ENCODE assay signal across 8 cellular contexts in the genomic region with DNA sequence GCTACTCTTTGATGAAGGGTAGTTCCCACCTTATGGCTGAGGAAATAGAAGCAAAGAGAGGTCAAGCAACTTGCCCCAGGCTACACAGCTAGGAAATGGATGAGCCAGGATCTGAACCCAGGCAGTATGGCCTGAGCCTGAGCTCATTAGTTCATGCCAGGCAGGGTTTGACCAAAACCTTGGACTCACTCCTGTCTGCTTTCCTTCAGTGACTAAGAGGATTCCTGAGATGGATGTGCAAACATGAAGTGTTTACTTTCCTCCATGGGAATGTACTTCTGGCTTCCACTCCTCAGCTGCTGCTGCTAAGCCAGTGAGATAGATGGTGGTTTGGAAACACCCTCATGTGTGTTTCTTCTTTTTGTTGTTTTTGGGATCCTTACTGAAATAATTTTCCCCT. TPM values are rescaled to one million over a fixed set of nuclear protein-coding genes. Genes with fewer than 3 reads are reported as not detected.
DNase-seq lines count a peak whose midpoint lies in the region; ATAC-seq and TF ChIP-seq lines count a peak whose summit lies in the region.

No MANE protein-coding gene starts in this region.

- TF ChIP-seq CTCF in foreskin fibroblast (IDR thresholded peaks at IDR 0.05; ENCODE audit: low read depth, low read length) = no peak
- TF ChIP-seq CTCF in natural killer cell (IDR thresholded peaks at IDR 0.05) = no peak

- H3K4me1 Mint-ChIP-seq in natural killer cell = no peaks in the 10 kb centered on the region

- H3K27ac Mint-ChIP-seq in natural killer cell = no peak overlapping the region

- intact Hi-C loops in sciatic nerve (cut with DNase I) = no loop called here
- intact Hi-C loops in natural killer cell (cut with micrococcal nuclease) = no loop called here

- peaks cover 0 to 10% of the 10 kb centered on the region in 2 donors for H3K27me3 Mint-ChIP-seq in natural killer cell (ENCODE audit: low read depth in 2 of 2)

- peak; percentile 40 for DNase-seq in ELF-1 (ENCODE audit: low read depth, low spot score)
- peak; percentile 90 to 94 for DNase-seq in foreskin fibroblast
- DNase-seq in sciatic nerve (ENCODE audit: low spot score) = no peak
- DNase-seq in middle frontal gyrus (ENCODE audit: extremely low spot score, low spot score) = no peak
- no peak for DNase-seq in stimulated activated CD4-positive, alpha-beta T cell treated with anti-CD3 and anti-CD28 coated beads, Interleukin-4, amount 100 ng/mL, for 24 hours
- DNase-seq in central memory CD4-positive, alpha-beta T cell = no peak
- no peak for DNase-seq in natural killer cell

- no peaks in the 10 kb centered on the region for H3K9me3 Mint-ChIP-seq in natural killer cell

- ATAC-seq in SK-N-SH treated with all-trans-retinoic acid at 6 μM for 48 hours (peak; percentile 93), sciatic nerve (peak; percentile 90), natural killer cell (no peak)

- H3K4me3 ChIP-seq in foreskin fibroblast (ENCODE audit: low read depth in 1 of 2, low read length in 2 of 2) = no peak overlapping the region

- H3K36me3 Mint-ChIP-seq in natural killer cell = no peaks in the 10 kb centered on the region

- no peak overlapping the region for H3K4me3 Mint-ChIP-seq in natural killer cell

TF ChIP-seq in SK-N-SH treated with all-trans-retinoic acid at 6 μM for 48 hours, 23 proteins besides CTCF, POLR2A, EP300 and RAD21:
- TF ChIP-seq ISL1 (CRISPR knock-in tag; IDR thresholded peaks at IDR 0.05) = peak; percentile 28; the same call in 1 of the 2 replicates
- TF ChIP-seq, protein P1, sequence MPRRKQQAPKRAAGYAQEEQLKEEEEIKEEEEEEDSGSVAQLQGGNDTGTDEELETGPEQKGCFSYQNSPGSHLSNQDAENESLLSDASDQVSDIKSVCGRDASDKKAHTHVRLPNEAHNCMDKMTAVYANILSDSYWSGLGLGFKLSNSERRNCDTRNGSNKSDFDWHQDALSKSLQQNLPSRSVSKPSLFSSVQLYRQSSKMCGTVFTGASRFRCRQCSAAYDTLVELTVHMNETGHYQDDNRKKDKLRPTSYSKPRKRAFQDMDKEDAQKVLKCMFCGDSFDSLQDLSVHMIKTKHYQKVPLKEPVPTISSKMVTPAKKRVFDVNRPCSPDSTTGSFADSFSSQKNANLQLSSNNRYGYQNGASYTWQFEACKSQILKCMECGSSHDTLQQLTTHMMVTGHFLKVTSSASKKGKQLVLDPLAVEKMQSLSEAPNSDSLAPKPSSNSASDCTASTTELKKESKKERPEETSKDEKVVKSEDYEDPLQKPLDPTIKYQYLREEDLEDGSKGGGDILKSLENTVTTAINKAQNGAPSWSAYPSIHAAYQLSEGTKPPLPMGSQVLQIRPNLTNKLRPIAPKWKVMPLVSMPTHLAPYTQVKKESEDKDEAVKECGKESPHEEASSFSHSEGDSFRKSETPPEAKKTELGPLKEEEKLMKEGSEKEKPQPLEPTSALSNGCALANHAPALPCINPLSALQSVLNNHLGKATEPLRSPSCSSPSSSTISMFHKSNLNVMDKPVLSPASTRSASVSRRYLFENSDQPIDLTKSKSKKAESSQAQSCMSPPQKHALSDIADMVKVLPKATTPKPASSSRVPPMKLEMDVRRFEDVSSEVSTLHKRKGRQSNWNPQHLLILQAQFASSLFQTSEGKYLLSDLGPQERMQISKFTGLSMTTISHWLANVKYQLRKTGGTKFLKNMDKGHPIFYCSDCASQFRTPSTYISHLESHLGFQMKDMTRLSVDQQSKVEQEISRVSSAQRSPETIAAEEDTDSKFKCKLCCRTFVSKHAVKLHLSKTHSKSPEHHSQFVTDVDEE (CRISPR knock-in tag; IDR thresholded peaks at IDR 0.05) = no peak
- no peak for TF ChIP-seq ZFP3 (CRISPR knock-in tag; IDR thresholded peaks at IDR 0.05)

RNA-seq across cellular contexts. Expression of a gene that starts 35.1 kb away (rescaled TPM):
- total RNA-seq in sciatic nerve = 33.7 TPM
- total RNA-seq in natural killer cell = 1 to 10 TPM; 2.9 to 4.9 (median 4.0) TPM

Comparison
In these comparisons a context has a peak if more than half of its experiments do, and no peak if none do; other contexts are left out.
1. DNase-seq: peak in ELF-1 (single experiment) and foreskin fibroblast (2 of 2); none in sciatic nerve (single experiment), middle frontal gyrus (single experiment), stimulated activated CD4-positive, alpha-beta T cell treated with anti-CD3 and anti-CD28 coated beads, Interleukin-4, amount 100 ng/mL, for 24 hours (single experiment), central memory CD4-positive, alpha-beta T cell (single experiment) and natural killer cell (single experiment).
2. ATAC-seq: peak in SK-N-SH treated with all-trans-retinoic acid at 6 μM for 48 hours (single experiment) and sciatic nerve (single experiment); none in natural killer cell (0 of 3).